In genomic region chr12:31008961-31009840, GRCh38 we compare ENCODE assay signal across 23 cellular contexts.
DNase-seq lines count a peak whose midpoint lies in the region; ATAC-seq and TF ChIP-seq lines count a peak whose summit lies in the region.
"Had no signal": no experiment of that assay in that cellular context is flagged by ENCODE, and none has a peak within 500 bp of the region (broad histone marks: within the 10 kb centered on the region; RNA-seq: fewer than 3 reads in every experiment).

No MANE protein-coding gene starts in this region.

- CTCF ChIA-PET in PC-3 (lab: Charles Lee), result no interaction called here

- H3K9me2 ChIP-seq in PC-3 (replicated peaks; ENCODE audit: low read length), result no peaks in the 10 kb centered on the region

- peak; percentile 51 for DNase-seq in H7
- peak; percentile 74 for DNase-seq in NCI-H2171 (lab: John Stamatoyannopoulos, UW)
- DNase-seq in posterior vena cava (ENCODE audit: low spot score), result peak; percentile 70
- no peak for DNase-seq in NCI-H226
- no peak for DNase-seq in hepatic stellate cell (ENCODE audit: low spot score)
- no peak for DNase-seq in PC-3
- no peak for DNase-seq in GM13976 (ENCODE audit: low spot score)
- DNase-seq: activated gamma-delta T cell treated with Interleukin-2 at 50 U/mL for 16 hours; DMS153; effector memory CD8-positive, alpha-beta T cell; erythroblast; NCI-H510A treated with DMSO at 0.1 percent for 48 hours; nucleus accumbens; stimulated activated CD4-positive, alpha-beta T cell treated with anti-CD3 and anti-CD28 coated beads, Interleukin-15, amount 100 ng/mL, for 24 hours; T-helper 2 cell had no signal

- H3K4me1 Mint-ChIP-seq in brain, result peaks cover 18% of the 10 kb centered on the region

- ATAC-seq in PC-3, result no peak
- ATAC-seq: effector memory CD8-positive, alpha-beta T cell; left lung; Right ventricle myocardium inferior; SK-N-SH treated with all-trans-retinoic acid at 6 μM for 48 hours; stimulated activated effector memory CD8-positive, alpha-beta T cell treated with anti-CD3 and anti-CD28 coated beads, Interleukin-12 subunit alpha, Interleukin-12 subunit beta, amount 100 ng/mL, for 72 hours had no signal

- no peak overlapping the region for H3K4me2 ChIP-seq in PC-3 (ENCODE audit: low read length)

- no peak overlapping the region for H3K4me3 Mint-ChIP-seq in brain
- H3K4me3 Mint-ChIP-seq: effector memory CD8-positive, alpha-beta T cell; stimulated activated effector memory CD8-positive, alpha-beta T cell treated with anti-CD3 and anti-CD28 coated beads, Interleukin-12 subunit alpha, Interleukin-12 subunit beta, amount 100 ng/mL, for 72 hours had no signal

- H3K36me3 Mint-ChIP-seq in brain, result no peaks in the 10 kb centered on the region
- H3K36me3 Mint-ChIP-seq: stimulated activated effector memory CD8-positive, alpha-beta T cell treated with anti-CD3 and anti-CD28 coated beads, Interleukin-12 subunit alpha, Interleukin-12 subunit beta, amount 100 ng/mL, for 72 hours had no signal

- no peak overlapping the region for H3K9ac ChIP-seq in PC-3 (ENCODE audit: low read length)

- no peaks in the 10 kb centered on the region for H3K9me3 ChIP-seq in PC-3 (ENCODE audit: low read length)
- H3K9me3 ChIP-seq: ascending aorta, left lung, tibial nerve had no signal

- H3K27me3 ChIP-seq in H7 (ENCODE audit: control insufficient read depth, insufficient read depth, low read length) (no peaks in the 10 kb centered on the region), PC-3 (ENCODE audit: low read length) (no peaks in the 10 kb centered on the region)
- H3K27me3 ChIP-seq: ascending aorta, left lung, tibial nerve had no signal

- in situ Hi-C loops in GM13976 (cut with MboI; ENCODE audit: low sequenced_read_pairs, unreplicated experiment), result no loop called here

- H4K20me1 ChIP-seq in PC-3 (ENCODE audit: low read length), result no peaks in the 10 kb centered on the region

- POLR2A ChIA-PET in PC-3 (lab: Charles Lee; ENCODE audit: unreplicated experiment), result no interaction called here

- no TSS peak for BruUV-seq in PC-3 (replicated peaks; lab: Mats Ljungman, UMichigan)

- H3F3A ChIP-seq in PC-3 (ENCODE audit: low read length, unreplicated experiment), result no peaks in the 10 kb centered on the region

- peaks cover 31% of the 10 kb centered on the region for H3K4me1 ChIP-seq in PC-3 (ENCODE audit: insufficient read depth, low read length)
- H3K4me1 ChIP-seq: ascending aorta, left lung had no signal

- TF ChIP-seq CTCF in brain (conservative IDR thresholded peaks at IDR 0.05), result no peak
- TF ChIP-seq CTCF in PC-3 (conservative IDR thresholded peaks at IDR 0.05; ENCODE audit: low read depth, low read length), result no peak
- no peak for TF ChIP-seq CTCF in GM13976 (IDR thresholded peaks at IDR 0.05; ENCODE audit: borderline replicate concordance, control extremely low read depth, extremely low read depth, insufficient read depth, missing control alignments)

- intact Hi-C loops in posterior vena cava (cut with DNase I) (loop anchor here in 1 of 2 donors (5.0 kb wide), 1 partner anchor 292 kb away; no protein-coding TSS in a partner anchor), PC-3 (cut with micrococcal nuclease) (no loop called here)

- H3K36me3 ChIP-seq in H7 (replicated peaks; ENCODE audit: control insufficient read depth, insufficient read depth, low read length), result no peaks in the 10 kb centered on the region
- no peaks in the 10 kb centered on the region for H3K36me3 ChIP-seq in PC-3 (ENCODE audit: low read depth, low read length)
- H3K36me3 ChIP-seq: ascending aorta, left lung, tibial nerve had no signal

- H3K9me3 Mint-ChIP-seq in brain, result no peaks in the 10 kb centered on the region
- H3K9me3 Mint-ChIP-seq: effector memory CD8-positive, alpha-beta T cell; stimulated activated effector memory CD8-positive, alpha-beta T cell treated with anti-CD3 and anti-CD28 coated beads, Interleukin-12 subunit alpha, Interleukin-12 subunit beta, amount 100 ng/mL, for 72 hours had no signal

- H3K27me3 Mint-ChIP-seq in brain, result no peaks in the 10 kb centered on the region

- H3K4me3 ChIP-seq in H7 (ENCODE audit: insufficient read depth, low read depth, low read length), result no peak overlapping the region
- no peak overlapping the region for H3K4me3 ChIP-seq in PC-3 (ENCODE audit: low read length)
- H3K4me3 ChIP-seq: ascending aorta, left lung, PC-9, tibial nerve had no signal

- H3K79me2 ChIP-seq in PC-3 (ENCODE audit: low read length), result peaks cover 7% of the 10 kb centered on the region; the same call in 1 of the 2 replicates

- H3K27ac ChIP-seq in PC-3 (ENCODE audit: low read length), result no peak overlapping the region
- H3K27ac ChIP-seq: ascending aorta, left lung, tibial nerve had no signal

- H2AFZ ChIP-seq in PC-3 (ENCODE audit: low read length), result no peak overlapping the region
- H2AFZ ChIP-seq: PC-9 had no signal

- peak overlapping the region in 4 of 5 experiments; percentile 19 to 66 (median 34) for H3K27ac Mint-ChIP-seq in brain
- H3K27ac Mint-ChIP-seq: effector memory CD8-positive, alpha-beta T cell; stimulated activated effector memory CD8-positive, alpha-beta T cell treated with anti-CD3 and anti-CD28 coated beads, Interleukin-12 subunit alpha, Interleukin-12 subunit beta, amount 100 ng/mL, for 72 hours had no signal

Comparison
In these comparisons a context has a peak if more than half of its experiments do, and no peak if none do; other contexts are left out.
1. DNase-seq: peak in H7 (single experiment), NCI-H2171 (single experiment) and posterior vena cava (single experiment); none in NCI-H226 (single experiment), hepatic stellate cell (single experiment), PC-3 (single experiment) and GM13976 (single experiment).